ENCODE assay signal across 23 cellular contexts in genomic region chr5:39772307-39772706, GRCh38.
"Had no signal": no experiment of that assay in that cellular context is flagged by ENCODE, and none has a peak within 500 bp of the region (broad histone marks: within the 10 kb centered on the region; RNA-seq: fewer than 3 reads in every experiment).

No MANE protein-coding gene starts in this region.

- H3K36me3 Mint-ChIP-seq: activated naive CD8-positive, alpha-beta T cell; stimulated activated memory B cell treated with anti-CD40 and anti-IgM and Interleukin-4, amounts not matched to agents 10 μg/mL and 1 μg/mL and 100 μg/mL, for 72 hours had no signal

- H3K27me3 ChIP-seq: adrenal gland, ascending aorta, gastrocnemius medialis, stomach, suprapubic skin, tibial nerve had no signal

- H3K36me3 ChIP-seq: adrenal gland, ascending aorta, gastrocnemius medialis, stomach, suprapubic skin, tibial nerve, WERI-Rb-1 had no signal

- H3K4me3 Mint-ChIP-seq: activated naive CD8-positive, alpha-beta T cell; activated T-helper 17 cell treated with anti-CD3 and anti-CD28 coated beads, Interleukin-2, amount 50 U/mL, for 72 hours; central memory CD8-positive, alpha-beta T cell; nephron; stimulated activated memory B cell treated with anti-CD40 and anti-IgM and Interleukin-4, amounts not matched to agents 10 μg/mL and 1 μg/mL and 100 μg/mL, for 72 hours; T-helper 2 cell treated with Interferon-gamma antibody and Interleukin-4, amounts not matched to agents 5 μg/mL and 100 μg/mL, for 36 hours had no signal

- H3K4me1 ChIP-seq: adrenal gland, ascending aorta, gastrocnemius medialis, stomach, suprapubic skin, tibial nerve had no signal

- DNase-seq: activated CD4-positive, alpha-beta T cell treated with anti-CD3 and anti-CD28 coated beads for 1 hour; activated T-cell treated with anti-CD3 and anti-CD28 coated beads, Interleukin-2, amount 50 U/mL, for 1 hour; adrenal gland; effector memory CD4-positive, alpha-beta T cell; gastrocnemius medialis; head of caudate nucleus; hypothalamus; left ventricle myocardium superior; small intestine; stimulated activated CD4-positive, alpha-beta T cell treated with anti-CD3 and anti-CD28 coated beads, Interleukin-15, amount 100 ng/mL, for 24 hours; stomach; WERI-Rb-1 had no signal

- H3K9me3 ChIP-seq: adrenal gland, ascending aorta, gastrocnemius medialis, suprapubic skin, tibial nerve had no signal

- H3K27ac Mint-ChIP-seq: activated naive CD8-positive, alpha-beta T cell; activated T-helper 17 cell treated with anti-CD3 and anti-CD28 coated beads, Interleukin-2, amount 50 U/mL, for 72 hours; nephron; stimulated activated memory B cell treated with anti-CD40 and anti-IgM and Interleukin-4, amounts not matched to agents 10 μg/mL and 1 μg/mL and 100 μg/mL, for 72 hours; T-helper 2 cell treated with Interferon-gamma antibody and Interleukin-4, amounts not matched to agents 5 μg/mL and 100 μg/mL, for 36 hours had no signal

- ATAC-seq: activated T-helper 17 cell treated with anti-CD3 and anti-CD28 coated beads, Interleukin-2, amount 50 U/mL, for 72 hours; esophagus mucosa; gastrocnemius medialis; left ventricle myocardium superior; sciatic nerve; stimulated activated memory B cell treated with anti-CD40 and anti-IgM and Interleukin-4, amounts not matched to agents 10 μg/mL and 1 μg/mL and 100 μg/mL, for 72 hours had no signal

- H3K27ac ChIP-seq: adrenal gland, ascending aorta, gastrocnemius medialis, stomach, suprapubic skin, tibial nerve, WERI-Rb-1 had no signal

- H3K9me3 Mint-ChIP-seq: activated T-helper 17 cell treated with anti-CD3 and anti-CD28 coated beads, Interleukin-2, amount 50 U/mL, for 72 hours; central memory CD8-positive, alpha-beta T cell; nephron; stimulated activated memory B cell treated with anti-CD40 and anti-IgM and Interleukin-4, amounts not matched to agents 10 μg/mL and 1 μg/mL and 100 μg/mL, for 72 hours; T-helper 2 cell treated with Interferon-gamma antibody and Interleukin-4, amounts not matched to agents 5 μg/mL and 100 μg/mL, for 36 hours had no signal

- H3K4me3 ChIP-seq: adrenal gland, ascending aorta, gastrocnemius medialis, stomach, suprapubic skin, tibial nerve had no signal

- H3K4me1 Mint-ChIP-seq: activated T-helper 17 cell treated with anti-CD3 and anti-CD28 coated beads, Interleukin-2, amount 50 U/mL, for 72 hours; central memory CD8-positive, alpha-beta T cell; nephron; stimulated activated memory B cell treated with anti-CD40 and anti-IgM and Interleukin-4, amounts not matched to agents 10 μg/mL and 1 μg/mL and 100 μg/mL, for 72 hours had no signal
